30 cellular contexts compared by ENCODE assay signal in genomic region chr12:997505-997904, GRCh38. TPM values are rescaled to one million over a fixed set of nuclear protein-coding genes. Genes with fewer than 3 reads are reported as not detected.
DNase-seq lines count a peak whose midpoint lies in the region; ATAC-seq and TF ChIP-seq lines count a peak whose summit lies in the region.
"Had no signal": no experiment of that assay in that cellular context is flagged by ENCODE, and none has a peak within 500 bp of the region (broad histone marks: within the 10 kb centered on the region; RNA-seq: fewer than 3 reads in every experiment).

No MANE protein-coding gene starts in this region.

- CTCF ChIA-PET in CD8-positive, alpha-beta T cell (lab: Charles Lee) = interaction anchor here (1.1 to 1.2 kb wide), 2 partner anchors 11 to 586 kb away, joined by 3 to 4 read pairs; no protein-coding TSS in a partner anchor
- CTCF ChIA-PET in HEK293 (lab: Yijun Ruan, JAX) (interaction anchor here (2.3 kb wide), 1 partner anchor 95 kb away, joined by 6 read pairs; no protein-coding TSS in a partner anchor), mammary epithelial cell (lab: Charles Lee; ENCODE audit: low non-redundant PET) (no interaction called here)
- CTCF ChIA-PET in activated CD8-positive, alpha-beta T cell treated with anti-CD3 and anti-CD28 coated beads for 36 hours (lab: Charles Lee) = interaction anchor here (2.0 kb wide), 1 partner anchor 95 kb away, joined by 6 read pairs; no protein-coding TSS in a partner anchor

- BruUV-seq in mammary epithelial cell (replicated peaks; lab: Mats Ljungman, UMichigan) = no TSS peak

- in situ Hi-C loops in mammary epithelial cell (cut with MboI; ENCODE audit: low sequenced_read_pairs in 2 of 2) = no loop called here

- H3K9ac ChIP-seq in MM.1S (ENCODE audit: low read length) (peak overlapping the region; percentile 15; the same call in 1 of the 2 replicates), mammary epithelial cell (ENCODE audit: insufficient read depth, low read length) (no peak overlapping the region)

- peaks cover 4% of the 10 kb centered on the region for H3K4me1 ChIP-seq in CD8-positive, alpha-beta T cell (ENCODE audit: insufficient read depth, low read length)
- peaks cover 4% of the 10 kb centered on the region; the same call in 1 of the 2 replicates for H3K4me1 ChIP-seq in HEK293 (ENCODE audit: control insufficient read depth, insufficient read depth, low read length)
- peaks cover 47% of the 10 kb centered on the region for H3K4me1 ChIP-seq in MM.1S (ENCODE audit: low read length)
- peaks cover 7% of the 10 kb centered on the region for H3K4me1 ChIP-seq in mammary epithelial cell (ENCODE audit: insufficient read depth, low read length)
- H3K4me1 ChIP-seq: colonic mucosa had no signal

- no peak overlapping the region for H3K4me3 Mint-ChIP-seq in CD8-positive, alpha-beta T cell
- H3K4me3 Mint-ChIP-seq in dendritic cell treated with granulocyte-macrophage colony-stimulating factor and Interleukin-4, amounts not matched to agents 40 ng/mL and 50 ng/mL, for 4 days = no peak overlapping the region
- H3K4me3 Mint-ChIP-seq in T-helper 2 cell treated with Interferon-gamma antibody and Interleukin-4, amounts not matched to agents 5 μg/mL and 100 μg/mL, for 36 hours = no peak overlapping the region
- no peak overlapping the region for H3K4me3 Mint-ChIP-seq in activated CD8-positive, alpha-beta T cell treated with anti-CD3 and anti-CD28 coated beads for 36 hours
- H3K4me3 Mint-ChIP-seq: activated CD4-positive, alpha-beta T cell treated with anti-CD3 and anti-CD28 coated beads for 36 hours; activated CD8-positive, alpha-beta T cell treated with anti-CD3 and anti-CD28 coated beads, Interleukin-2, amount 10 ng/mL, durations not matched to agents 7 days and 5 days; CD4-positive, alpha-beta T cell; stimulated activated naive CD8-positive, alpha-beta T cell treated with anti-CD3 and anti-CD28 coated beads, Interleukin-15, Interleukin-2, amounts not matched to agents 100 ng/mL and 50 ng/mL, for 24 hours had no signal

- H4K20me1 ChIP-seq in MM.1S (ENCODE audit: insufficient read depth, low read length) = no peaks in the 10 kb centered on the region
- H4K20me1 ChIP-seq in mammary epithelial cell (ENCODE audit: insufficient read depth, low read length) = no peaks in the 10 kb centered on the region

- intact Hi-C loops in CD8-positive, alpha-beta T cell (cut with DNase I, micrococcal nuclease) = loop anchor here (10.0 kb wide), 2 partner anchors 97 to 243 kb away; partner anchors contain the start of gene WNK1 (in 1 of the 2)
- intact Hi-C loops in dendritic cell treated with granulocyte-macrophage colony-stimulating factor and Interleukin-4, amounts not matched to agents 40 ng/mL and 50 ng/mL, for 4 days (cut with micrococcal nuclease) = loop anchor here (10.0 kb wide), 1 partner anchor 47 kb away; no protein-coding TSS in a partner anchor
- intact Hi-C loops in mammary epithelial cell (cut with micrococcal nuclease) = no loop called here
- intact Hi-C loops in activated CD8-positive, alpha-beta T cell treated with anti-CD3 and anti-CD28 coated beads for 36 hours (cut with micrococcal nuclease) = loop anchor here (10.0 kb wide), 1 partner anchor 97 kb away; no protein-coding TSS in a partner anchor

- no peaks in the 10 kb centered on the region for H3K36me3 ChIP-seq in CD8-positive, alpha-beta T cell (ENCODE audit: insufficient read depth, low read length)
- H3K36me3 ChIP-seq in HEK293 (ENCODE audit: control insufficient read depth in 2 of 2, insufficient read depth in 1 of 2, low read length in 2 of 2) = peaks cover 4 to 10% of the 10 kb centered on the region in 2 experiments; a peak in 2 of 3 replicates
- no peaks in the 10 kb centered on the region for H3K36me3 ChIP-seq in MM.1S (replicated peaks; ENCODE audit: insufficient read depth, low read length)
- peaks cover 6% of the 10 kb centered on the region for H3K36me3 ChIP-seq in mammary epithelial cell (ENCODE audit: insufficient read depth, low read length)
- H3K36me3 ChIP-seq: colonic mucosa, vagina had no signal

- H3K9me2 ChIP-seq in MM.1S (replicated peaks; ENCODE audit: insufficient read depth, low read length) = no peaks in the 10 kb centered on the region

- no peaks in the 10 kb centered on the region for H3K27me3 ChIP-seq in CD8-positive, alpha-beta T cell (ENCODE audit: insufficient read depth, low read length)
- H3K27me3 ChIP-seq in MM.1S (replicated peaks; ENCODE audit: insufficient read depth, low read length) = no peaks in the 10 kb centered on the region
- H3K27me3 ChIP-seq in mammary epithelial cell (ENCODE audit: insufficient read depth, low read length) = no peaks in the 10 kb centered on the region
- H3K27me3 ChIP-seq: colonic mucosa, left lung, right lobe of liver, spleen, vagina had no signal

- H3K9me3 Mint-ChIP-seq in CD8-positive, alpha-beta T cell = no peaks in the 10 kb centered on the region
- H3K9me3 Mint-ChIP-seq in dendritic cell treated with granulocyte-macrophage colony-stimulating factor and Interleukin-4, amounts not matched to agents 40 ng/mL and 50 ng/mL, for 4 days = no peaks in the 10 kb centered on the region
- H3K9me3 Mint-ChIP-seq in T-helper 2 cell treated with Interferon-gamma antibody and Interleukin-4, amounts not matched to agents 5 μg/mL and 100 μg/mL, for 36 hours = no peaks in the 10 kb centered on the region
- no peaks in the 10 kb centered on the region for H3K9me3 Mint-ChIP-seq in activated CD8-positive, alpha-beta T cell treated with anti-CD3 and anti-CD28 coated beads for 36 hours
- H3K9me3 Mint-ChIP-seq: activated naive CD4-positive, alpha-beta T cell treated with anti-CD3 and anti-CD28 coated beads, Interleukin-2, amount 50 U/mL, for 72 hours; CD4-positive, alpha-beta T cell; stimulated activated naive CD8-positive, alpha-beta T cell treated with anti-CD3 and anti-CD28 coated beads, Interleukin-15, Interleukin-2, amounts not matched to agents 100 ng/mL and 50 ng/mL, for 24 hours had no signal

- peak overlapping the region; percentile 18 for H3K27ac Mint-ChIP-seq in CD8-positive, alpha-beta T cell
- peak overlapping the region; percentile 17 for H3K27ac Mint-ChIP-seq in dendritic cell treated with granulocyte-macrophage colony-stimulating factor and Interleukin-4, amounts not matched to agents 40 ng/mL and 50 ng/mL, for 4 days
- H3K27ac Mint-ChIP-seq in T-helper 2 cell treated with Interferon-gamma antibody and Interleukin-4, amounts not matched to agents 5 μg/mL and 100 μg/mL, for 36 hours = no peak overlapping the region
- no peak overlapping the region for H3K27ac Mint-ChIP-seq in activated CD8-positive, alpha-beta T cell treated with anti-CD3 and anti-CD28 coated beads for 36 hours
- H3K27ac Mint-ChIP-seq: activated CD4-positive, alpha-beta T cell treated with anti-CD3 and anti-CD28 coated beads for 36 hours; activated CD8-positive, alpha-beta T cell treated with anti-CD3 and anti-CD28 coated beads, Interleukin-2, amount 10 ng/mL, durations not matched to agents 7 days and 5 days; activated naive CD4-positive, alpha-beta T cell treated with anti-CD3 and anti-CD28 coated beads, Interleukin-2, amount 50 U/mL, for 72 hours; CD4-positive, alpha-beta T cell; stimulated activated naive CD8-positive, alpha-beta T cell treated with anti-CD3 and anti-CD28 coated beads, Interleukin-15, Interleukin-2, amounts not matched to agents 100 ng/mL and 50 ng/mL, for 24 hours had no signal

- DNase-seq in CD8-positive, alpha-beta T cell = no peak
- DNase-seq in MM.1S = no peak
- DNase-seq in superior temporal gyrus (ENCODE audit: extremely low spot score) = no peak
- DNase-seq in T-helper 2 cell treated with Interferon-gamma antibody and Interleukin-4, amounts not matched to agents 5 μg/mL and 100 μg/mL, for 36 hours (ENCODE audit: low spot score) = no peak
- DNase-seq in mammary epithelial cell = no peak
- no peak for DNase-seq in activated CD8-positive, alpha-beta T cell treated with anti-CD3 and anti-CD28 coated beads for 36 hours
- DNase-seq: activated CD4-positive, alpha-beta T cell treated with anti-CD3 and anti-CD28 coated beads for 36 hours; activated CD8-positive, alpha-beta T cell treated with anti-CD3 and anti-CD28 coated beads, Interleukin-2, amount 10 ng/mL, durations not matched to agents 7 days and 5 days; AML-193; anterior cingulate cortex; CD4-positive, alpha-beta T cell; colonic mucosa; DND-41; effector CD8-positive, alpha-beta T cell; left lung; NCI-H1417; NCI-H2029; NCI-H526; right lobe of liver; Right ventricle myocardium superior; spleen; stimulated activated CD8-positive, alpha-beta memory T cell treated with anti-CD3 and anti-CD28 coated beads, Interleukin-4, amount 100 ng/mL, for 48 hours had no signal

- POLR2A ChIA-PET in CD8-positive, alpha-beta T cell (lab: Charles Lee) = no interaction called here
- POLR2A ChIA-PET in HEK293 (lab: Yijun Ruan, JAX) = no interaction called here
- POLR2A ChIA-PET in activated CD8-positive, alpha-beta T cell treated with anti-CD3 and anti-CD28 coated beads for 36 hours (lab: Charles Lee) = no interaction called here

- H3F3A ChIP-seq in MM.1S (ENCODE audit: insufficient read depth, low read length) = peaks cover 26% of the 10 kb centered on the region

- H2AFZ ChIP-seq in MM.1S (ENCODE audit: low read length) (no peak overlapping the region), mammary epithelial cell (ENCODE audit: low read depth, low read length) (no peak overlapping the region)

- H3K36me3 Mint-ChIP-seq in CD8-positive, alpha-beta T cell = peaks cover 16% of the 10 kb centered on the region
- peaks cover 21% of the 10 kb centered on the region for H3K36me3 Mint-ChIP-seq in dendritic cell treated with granulocyte-macrophage colony-stimulating factor and Interleukin-4, amounts not matched to agents 40 ng/mL and 50 ng/mL, for 4 days (ENCODE audit: low read depth)
- peaks cover 8% of the 10 kb centered on the region for H3K36me3 Mint-ChIP-seq in T-helper 2 cell treated with Interferon-gamma antibody and Interleukin-4, amounts not matched to agents 5 μg/mL and 100 μg/mL, for 36 hours (ENCODE audit: low read depth)
- H3K36me3 Mint-ChIP-seq in activated CD8-positive, alpha-beta T cell treated with anti-CD3 and anti-CD28 coated beads for 36 hours (ENCODE audit: low read depth) = peaks cover 8% of the 10 kb centered on the region
- H3K36me3 Mint-ChIP-seq: activated naive CD4-positive, alpha-beta T cell treated with anti-CD3 and anti-CD28 coated beads, Interleukin-2, amount 50 U/mL, for 72 hours had no signal

- no peak for TF ChIP-seq CTCF in CD8-positive, alpha-beta T cell (IDR thresholded peaks at IDR 0.05)
- no peak for TF ChIP-seq CTCF in HEK293 (tag by site-specific recombination; IDR thresholded peaks at IDR 0.05)
- TF ChIP-seq CTCF in MM.1S (IDR thresholded peaks at IDR 0.05; ENCODE audit: low read length) = no peak
- no peak for TF ChIP-seq CTCF in mammary epithelial cell (conservative IDR thresholded peaks at IDR 0.05 in 1 of 2, IDR thresholded peaks at IDR 0.05 in 1 of 2; ENCODE audit: extremely low read depth in 1 of 2, insufficient read depth in 1 of 2, low read depth in 1 of 2, low read length in 2 of 2)
- no peak for TF ChIP-seq CTCF in activated CD8-positive, alpha-beta T cell treated with anti-CD3 and anti-CD28 coated beads for 36 hours (IDR thresholded peaks at IDR 0.05)

- H3K4me2 ChIP-seq in MM.1S (ENCODE audit: low read depth, low read length) (peak overlapping the region; percentile 76), mammary epithelial cell (ENCODE audit: insufficient read depth, low read depth, low read length) (no peak overlapping the region)
- H3K4me2 ChIP-seq: A549 had no signal

- H3K27me3 Mint-ChIP-seq in CD8-positive, alpha-beta T cell (ENCODE audit: low read depth) = no peaks in the 10 kb centered on the region
- H3K27me3 Mint-ChIP-seq in dendritic cell treated with granulocyte-macrophage colony-stimulating factor and Interleukin-4, amounts not matched to agents 40 ng/mL and 50 ng/mL, for 4 days = no peaks in the 10 kb centered on the region
- H3K27me3 Mint-ChIP-seq in T-helper 2 cell treated with Interferon-gamma antibody and Interleukin-4, amounts not matched to agents 5 μg/mL and 100 μg/mL, for 36 hours (ENCODE audit: low read depth) = peaks cover 3% of the 10 kb centered on the region
- no peaks in the 10 kb centered on the region for H3K27me3 Mint-ChIP-seq in activated CD8-positive, alpha-beta T cell treated with anti-CD3 and anti-CD28 coated beads for 36 hours
- H3K27me3 Mint-ChIP-seq: activated CD4-positive, alpha-beta T cell treated with anti-CD3 and anti-CD28 coated beads for 36 hours; CD4-positive, alpha-beta T cell; stimulated activated naive CD8-positive, alpha-beta T cell treated with anti-CD3 and anti-CD28 coated beads, Interleukin-15, Interleukin-2, amounts not matched to agents 100 ng/mL and 50 ng/mL, for 24 hours had no signal

- no peaks in the 10 kb centered on the region for H3K9me3 ChIP-seq in CD8-positive, alpha-beta T cell (ENCODE audit: low read length)
- H3K9me3 ChIP-seq in HEK293 (ENCODE audit: control insufficient read depth, insufficient read depth, low read depth, low read length) (no peaks in the 10 kb centered on the region), MM.1S (replicated peaks; ENCODE audit: insufficient read depth, low read length) (no peaks in the 10 kb centered on the region), mammary epithelial cell (replicated peaks; ENCODE audit: insufficient read depth, low read length) (no peaks in the 10 kb centered on the region)
- H3K9me3 ChIP-seq: A549, colonic mucosa, HAP-1, left lung, right lobe of liver, spleen, vagina had no signal

- WGBS in mammary epithelial cell (ENCODE audit: low coverage, missing lambda C conversion rate) = 100% methylated on average over 1 of the region's 1 CpG

- no peak overlapping the region for H3K4me3 ChIP-seq in CD8-positive, alpha-beta T cell (ENCODE audit: low read depth, low read length)
- H3K4me3 ChIP-seq in HEK293 (ENCODE audit: low read depth, low read length) (no peak overlapping the region), MM.1S (ENCODE audit: low read length) (peak overlapping the region; percentile 53), mammary epithelial cell (replicated peaks in 1 of 3; ENCODE audit: insufficient read depth in 1 of 3, low read depth in 2 of 3, low read length in 3 of 3) (no peak overlapping the region)
- H3K4me3 ChIP-seq: A549, colonic mucosa, HAP-1, K562, left lung, right lobe of liver, vagina had no signal

- dilution Hi-C loops in mammary epithelial cell (cut with HindIII; ENCODE audit: low sequenced_read_pairs) = no loop called here

- H3K27ac ChIP-seq in CD8-positive, alpha-beta T cell (ENCODE audit: low read depth, low read length) = no peak overlapping the region
- H3K27ac ChIP-seq in HEK293 (ENCODE audit: extremely low read depth, low read depth, low read length) (no peak overlapping the region), MM.1S (ENCODE audit: low read length) (peak overlapping the region; percentile 77; the same call in 1 of the 2 replicates), mammary epithelial cell (ENCODE audit: insufficient read depth, low read depth, low read length) (no peak overlapping the region)
- H3K27ac ChIP-seq: A549, colonic mucosa, left lung, right lobe of liver, vagina had no signal

- H3K4me1 Mint-ChIP-seq in CD8-positive, alpha-beta T cell (ENCODE audit: low read depth) = peaks cover 40% of the 10 kb centered on the region
- H3K4me1 Mint-ChIP-seq in dendritic cell treated with granulocyte-macrophage colony-stimulating factor and Interleukin-4, amounts not matched to agents 40 ng/mL and 50 ng/mL, for 4 days (ENCODE audit: low read depth) = peaks cover 44% of the 10 kb centered on the region
- H3K4me1 Mint-ChIP-seq in T-helper 2 cell treated with Interferon-gamma antibody and Interleukin-4, amounts not matched to agents 5 μg/mL and 100 μg/mL, for 36 hours (ENCODE audit: low read depth) = peaks cover 19% of the 10 kb centered on the region
- H3K4me1 Mint-ChIP-seq in activated CD8-positive, alpha-beta T cell treated with anti-CD3 and anti-CD28 coated beads for 36 hours (ENCODE audit: low read depth) = peaks cover 35% of the 10 kb centered on the region

- H3K79me2 ChIP-seq in MM.1S (ENCODE audit: low read length) (peaks cover 86% of the 10 kb centered on the region), mammary epithelial cell (ENCODE audit: insufficient read depth, low read length) (peaks cover 98% of the 10 kb centered on the region)

- no peak for ATAC-seq in CD8-positive, alpha-beta T cell
- ATAC-seq in activated CD8-positive, alpha-beta T cell treated with anti-CD3 and anti-CD28 coated beads for 36 hours = no peak
- ATAC-seq: A549; activated CD4-positive, alpha-beta T cell treated with anti-CD3 and anti-CD28 coated beads for 36 hours; activated CD8-positive, alpha-beta T cell treated with anti-CD3 and anti-CD28 coated beads, Interleukin-2, amount 10 ng/mL, durations not matched to agents 7 days and 5 days; activated naive CD4-positive, alpha-beta T cell treated with anti-CD3 and anti-CD28 coated beads, Interleukin-2, amount 50 U/mL, for 72 hours; K562 had no signal

RNA-seq across cellular contexts. Expression of gene ERC1, which starts 6.5 kb away (rescaled TPM):
- total RNA-seq in CD8-positive, alpha-beta T cell = 10 to 100 TPM; 34.5 to 34.6 TPM
- total RNA-seq in mammary epithelial cell = 10 to 100 TPM; 41.0 to 88.7 TPM
- polyA plus RNA-seq in mammary epithelial cell = 16.7 TPM
- polyA minus RNA-seq in mammary epithelial cell = 72.5 TPM
- 10 to 100 TPM; 21.7 to 27.0 TPM for total RNA-seq in activated CD8-positive, alpha-beta T cell treated with anti-CD3 and anti-CD28 coated beads for 36 hours

RNA-seq across cellular contexts. Expression of gene RAD52, which starts 48.0 kb away (rescaled TPM):
- 1 to 10 TPM; 8.1 to 9.6 TPM for total RNA-seq in CD8-positive, alpha-beta T cell
- 10 to 100 TPM; 11.7 to 16.5 TPM for total RNA-seq in mammary epithelial cell
- polyA plus RNA-seq in mammary epithelial cell = 7.6 TPM
- polyA minus RNA-seq in mammary epithelial cell = 4.8 TPM
- 10 to 100 TPM; 14.9 to 16.3 TPM for total RNA-seq in activated CD8-positive, alpha-beta T cell treated with anti-CD3 and anti-CD28 coated beads for 36 hours

Comparison
In these comparisons a context has a peak if more than half of its experiments do, and no peak if none do; other contexts are left out.
1. H3K27ac Mint-ChIP-seq: peak in CD8-positive, alpha-beta T cell (single experiment) and dendritic cell treated with granulocyte-macrophage colony-stimulating factor and Interleukin-4, amounts not matched to agents 40 ng/mL and 50 ng/mL, for 4 days (single experiment); none in T-helper 2 cell treated with Interferon-gamma antibody and Interleukin-4, amounts not matched to agents 5 μg/mL and 100 μg/mL, for 36 hours (single experiment) and activated CD8-positive, alpha-beta T cell treated with anti-CD3 and anti-CD28 coated beads for 36 hours (single experiment).